In the genomic region with DNA sequence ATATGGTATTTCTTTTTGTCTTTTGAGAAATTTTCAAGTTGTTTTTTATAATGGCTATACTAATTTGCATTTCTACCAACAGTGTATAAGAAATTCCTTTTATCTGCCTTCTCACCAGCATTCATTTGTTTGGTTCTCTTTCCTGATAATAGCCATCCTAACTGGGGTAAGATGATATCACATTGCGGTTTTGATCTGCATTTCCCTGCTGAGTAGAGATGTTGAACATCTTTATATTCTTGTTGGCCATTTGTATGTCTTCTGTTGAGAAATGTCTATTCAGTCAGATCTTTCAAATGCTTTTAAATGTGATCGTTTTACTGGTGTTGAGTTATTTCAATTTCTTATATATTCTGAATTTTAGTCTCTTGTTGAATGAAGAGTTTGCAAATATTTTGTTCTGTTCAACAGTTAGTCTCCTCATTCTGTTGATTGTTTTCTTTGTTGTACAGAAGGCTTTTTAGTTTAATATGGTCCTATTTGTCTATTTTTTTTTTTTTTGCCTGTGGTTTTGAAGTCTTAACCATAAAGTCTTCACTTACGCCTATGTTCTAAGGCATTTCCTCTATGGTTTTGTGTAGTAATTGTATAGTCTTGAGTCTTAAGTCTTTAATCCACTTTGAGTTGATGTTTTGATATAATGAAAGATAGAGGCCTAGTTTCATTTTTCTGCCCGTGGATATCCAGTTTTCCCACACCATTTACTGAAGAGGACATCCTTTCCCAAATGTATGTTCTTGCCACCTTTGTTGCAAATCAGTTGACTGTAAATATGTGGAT, we compare ENCODE assay signal across 1 cellular context.
TF ChIP-seq lines count a peak whose summit lies in the region.

No MANE protein-coding gene starts in this region.

TF ChIP-seq in SK-N-SH, 30 proteins besides CTCF, POLR2A, EP300 and RAD21 (continued from another document):
- no peak for TF ChIP-seq PBX3 (IDR thresholded peaks at IDR 0.05)
- TF ChIP-seq, protein P1, sequence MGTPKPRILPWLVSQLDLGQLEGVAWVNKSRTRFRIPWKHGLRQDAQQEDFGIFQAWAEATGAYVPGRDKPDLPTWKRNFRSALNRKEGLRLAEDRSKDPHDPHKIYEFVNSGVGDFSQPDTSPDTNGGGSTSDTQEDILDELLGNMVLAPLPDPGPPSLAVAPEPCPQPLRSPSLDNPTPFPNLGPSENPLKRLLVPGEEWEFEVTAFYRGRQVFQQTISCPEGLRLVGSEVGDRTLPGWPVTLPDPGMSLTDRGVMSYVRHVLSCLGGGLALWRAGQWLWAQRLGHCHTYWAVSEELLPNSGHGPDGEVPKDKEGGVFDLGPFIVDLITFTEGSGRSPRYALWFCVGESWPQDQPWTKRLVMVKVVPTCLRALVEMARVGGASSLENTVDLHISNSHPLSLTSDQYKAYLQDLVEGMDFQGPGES (IDR thresholded peaks at IDR 0.05; ENCODE audit: low read depth, low read length), result no peak
- no peak for TF ChIP-seq NFIC (IDR thresholded peaks at IDR 0.05; ENCODE audit: borderline replicate concordance)
- no peak for TF ChIP-seq GABPA (IDR thresholded peaks at IDR 0.05; ENCODE audit: low read depth)
- TF ChIP-seq, protein P2, sequence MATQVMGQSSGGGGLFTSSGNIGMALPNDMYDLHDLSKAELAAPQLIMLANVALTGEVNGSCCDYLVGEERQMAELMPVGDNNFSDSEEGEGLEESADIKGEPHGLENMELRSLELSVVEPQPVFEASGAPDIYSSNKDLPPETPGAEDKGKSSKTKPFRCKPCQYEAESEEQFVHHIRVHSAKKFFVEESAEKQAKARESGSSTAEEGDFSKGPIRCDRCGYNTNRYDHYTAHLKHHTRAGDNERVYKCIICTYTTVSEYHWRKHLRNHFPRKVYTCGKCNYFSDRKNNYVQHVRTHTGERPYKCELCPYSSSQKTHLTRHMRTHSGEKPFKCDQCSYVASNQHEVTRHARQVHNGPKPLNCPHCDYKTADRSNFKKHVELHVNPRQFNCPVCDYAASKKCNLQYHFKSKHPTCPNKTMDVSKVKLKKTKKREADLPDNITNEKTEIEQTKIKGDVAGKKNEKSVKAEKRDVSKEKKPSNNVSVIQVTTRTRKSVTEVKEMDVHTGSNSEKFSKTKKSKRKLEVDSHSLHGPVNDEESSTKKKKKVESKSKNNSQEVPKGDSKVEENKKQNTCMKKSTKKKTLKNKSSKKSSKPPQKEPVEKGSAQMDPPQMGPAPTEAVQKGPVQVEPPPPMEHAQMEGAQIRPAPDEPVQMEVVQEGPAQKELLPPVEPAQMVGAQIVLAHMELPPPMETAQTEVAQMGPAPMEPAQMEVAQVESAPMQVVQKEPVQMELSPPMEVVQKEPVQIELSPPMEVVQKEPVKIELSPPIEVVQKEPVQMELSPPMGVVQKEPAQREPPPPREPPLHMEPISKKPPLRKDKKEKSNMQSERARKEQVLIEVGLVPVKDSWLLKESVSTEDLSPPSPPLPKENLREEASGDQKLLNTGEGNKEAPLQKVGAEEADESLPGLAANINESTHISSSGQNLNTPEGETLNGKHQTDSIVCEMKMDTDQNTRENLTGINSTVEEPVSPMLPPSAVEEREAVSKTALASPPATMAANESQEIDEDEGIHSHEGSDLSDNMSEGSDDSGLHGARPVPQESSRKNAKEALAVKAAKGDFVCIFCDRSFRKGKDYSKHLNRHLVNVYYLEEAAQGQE (IDR thresholded peaks at IDR 0.05; ENCODE audit: low read depth, low read length), result no peak
- TF ChIP-seq NRF1 (IDR thresholded peaks at IDR 0.05; ENCODE audit: low read depth, low read length), result no peak
- no peak for TF ChIP-seq YY1 (IDR thresholded peaks at IDR 0.05; ENCODE audit: low read depth)
- TF ChIP-seq TAF1 (IDR thresholded peaks at IDR 0.05; ENCODE audit: borderline replicate concordance, low read depth, low read length), result no peak
- TF ChIP-seq GATA2 (CRISPR knock-in tag; IDR thresholded peaks at IDR 0.05), result no peak
- no peak for TF ChIP-seq MAX (IDR thresholded peaks at IDR 0.05; ENCODE audit: low read depth)
